ENCODE assay signal across 23 cellular contexts in the genomic region with DNA sequence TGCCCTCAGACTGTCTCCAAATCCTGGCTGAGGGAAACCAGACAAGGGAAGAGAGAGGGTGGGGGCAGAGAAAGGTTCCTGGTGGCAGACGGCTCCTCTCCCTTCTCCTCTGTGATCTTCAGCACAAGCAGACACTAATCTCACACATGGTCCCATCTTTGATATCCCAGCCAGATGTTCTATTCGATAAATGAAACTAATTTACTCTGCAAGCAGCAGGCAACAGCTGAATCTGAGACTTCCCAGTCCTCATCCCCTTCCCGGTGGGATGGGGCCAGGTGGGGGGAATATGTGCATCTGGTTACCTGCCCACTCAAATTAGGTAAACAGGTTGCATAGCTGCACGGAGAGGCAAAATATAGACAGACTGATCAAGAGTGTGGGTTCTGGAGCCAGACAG.
DNase-seq lines count a peak whose midpoint lies in the region; ATAC-seq, FAIRE-seq and TF ChIP-seq lines count a peak whose summit lies in the region.
"Had no signal": no experiment of that assay in that cellular context is flagged by ENCODE, and none has a peak within 500 bp of the region (broad histone marks: within the 10 kb centered on the region; RNA-seq: fewer than 3 reads in every experiment).

No MANE protein-coding gene starts in this region.

- intact Hi-C loops in spleen (cut with DNase I; ENCODE audit: low total_unique reads), result no loop called here
- intact Hi-C loops in body of pancreas (cut with DNase I), result no loop called here

- 73 to 87% (median 82%) methylated on average over 4 of the region's 4 CpGs for WGBS in spleen, 5 donors
- WGBS in body of pancreas, 2 donors, result 60 to 78% methylated on average over 4 of the region's 4 CpGs

- H3K9me3 Mint-ChIP-seq in astrocyte (ENCODE audit: unreplicated experiment), result peaks cover 3% of the 10 kb centered on the region
- H3K9me3 Mint-ChIP-seq: CD4-positive, alpha-beta T cell; HFFc6 had no signal

- H3K9me3 ChIP-seq in astrocyte (ENCODE audit: insufficient read depth, low read depth, low read length) (no peaks in the 10 kb centered on the region), spleen (peaks cover 0 to 3% (median 0%) of the 10 kb centered on the region in 8 donors), body of pancreas (no peaks in the 10 kb centered on the region)
- H3K9me3 ChIP-seq: A549 had no signal

- DNase-seq in DMS 273 (lab: John Stamatoyannopoulos, UW; ENCODE audit: unreplicated experiment) (peak; percentile 49), DMS 273 treated with DMSO at 0.1 percent for 48 hours (lab: John Stamatoyannopoulos, UW) (no peak), NCI-H82 treated with DMSO at 0.1 percent for 48 hours (lab: John Stamatoyannopoulos, UW; ENCODE audit: unreplicated experiment) (peak; percentile 48), astrocyte (ENCODE audit: low read depth) (no peak), spleen (peak; percentile 2), body of pancreas (no peak), hippocampal formation (lab: John Stamatoyannopoulos, UW) (no peak), ureter (ENCODE audit: low spot score) (no peak)
- DNase-seq: AML-193; Caco-2; CD4-positive, alpha-beta T cell; DMS79 treated with DMSO at 0.1 percent for 48 hours; GF-D8; GOT3; H7; HFFc6 had no signal

- peaks cover 37% of the 10 kb centered on the region for H3K4me1 Mint-ChIP-seq in astrocyte (ENCODE audit: low read depth, unreplicated experiment)

- no peaks in the 10 kb centered on the region for H4K20me1 ChIP-seq in astrocyte (ENCODE audit: insufficient read depth, low read length)

- H3K27ac ChIP-seq in astrocyte (ENCODE audit: low read depth, low read length) (no peak overlapping the region), spleen (no peak overlapping the region), body of pancreas (no peak overlapping the region)
- H3K27ac ChIP-seq: 22Rv1, A549, C4-2B, HL-60 had no signal

- H3K4me2 ChIP-seq in astrocyte (ENCODE audit: low read length), result no peak overlapping the region
- H3K4me2 ChIP-seq: A549 had no signal

- H3K4me3 ChIP-seq in astrocyte (ENCODE audit: insufficient read depth, low read depth, low read length), result no peak overlapping the region
- H3K4me3 ChIP-seq in spleen, result no peak overlapping the region
- no peak overlapping the region for H3K4me3 ChIP-seq in body of pancreas
- H3K4me3 ChIP-seq: A549 had no signal

- H3K36me3 Mint-ChIP-seq in astrocyte (ENCODE audit: low read depth, unreplicated experiment), result peaks cover 12% of the 10 kb centered on the region

- no peaks in the 10 kb centered on the region for H3K36me3 ChIP-seq in astrocyte (ENCODE audit: insufficient read depth, low read length)
- H3K36me3 ChIP-seq in spleen, result no peaks in the 10 kb centered on the region
- no peaks in the 10 kb centered on the region for H3K36me3 ChIP-seq in body of pancreas (replicated peaks in 1 of 2; ENCODE audit: insufficient read depth in 1 of 2, low read depth in 2 of 2)

- H3K4me3 Mint-ChIP-seq in astrocyte (ENCODE audit: unreplicated experiment), result no peak overlapping the region
- H3K4me3 Mint-ChIP-seq: CD4-positive, alpha-beta T cell; HFFc6 had no signal

- no peak for FAIRE-seq in astrocyte (lab: Jason Lieb, UNC)
- FAIRE-seq: A549, D721Med, HTR-8/SVneo had no signal

- H3K4me1 ChIP-seq in astrocyte (ENCODE audit: insufficient read depth, low read length) (peaks cover 10% of the 10 kb centered on the region), spleen (no peaks in the 10 kb centered on the region), body of pancreas (no peaks in the 10 kb centered on the region)
- H3K4me1 ChIP-seq: A549 had no signal

- no peak for ATAC-seq in body of pancreas
- ATAC-seq: A549, HCT116 had no signal

- peaks cover 2% of the 10 kb centered on the region for H3K27me3 Mint-ChIP-seq in astrocyte (ENCODE audit: low read depth, unreplicated experiment)
- H3K27me3 Mint-ChIP-seq: CD4-positive, alpha-beta T cell had no signal

- H3K79me2 ChIP-seq in astrocyte (ENCODE audit: insufficient read depth, low read length), result no peaks in the 10 kb centered on the region

- no peak overlapping the region for H3K9ac ChIP-seq in astrocyte (ENCODE audit: low read length)

- H3K27me3 ChIP-seq in astrocyte (ENCODE audit: insufficient read depth, low read length) (no peaks in the 10 kb centered on the region), spleen (replicated peaks in 1 of 7) (peaks cover 0 to 7% (median 0%) of the 10 kb centered on the region in 7 donors), body of pancreas (no peaks in the 10 kb centered on the region)

- H2AFZ ChIP-seq in astrocyte (ENCODE audit: low read depth, low read length), result no peak overlapping the region

- no peak for TF ChIP-seq POLR2A in spleen (IDR thresholded peaks at IDR 0.05)
- TF ChIP-seq POLR2A in body of pancreas (IDR thresholded peaks at IDR 0.05), result no peak

- peak overlapping the region; percentile 62 for H3K27ac Mint-ChIP-seq in astrocyte (ENCODE audit: unreplicated experiment)
- H3K27ac Mint-ChIP-seq: CD4-positive, alpha-beta T cell; HFFc6 had no signal

- no peak for TF ChIP-seq CTCF in astrocyte (IDR thresholded peaks at IDR 0.05; ENCODE audit: insufficient read depth, low read depth, low read length)
- TF ChIP-seq CTCF in spleen (IDR thresholded peaks at IDR 0.05 in 8 of 11, conservative IDR thresholded peaks at IDR 0.05 in 3 of 11), result no peak
- no peak for TF ChIP-seq CTCF in body of pancreas (IDR thresholded peaks at IDR 0.05)

Comparison
In these comparisons a context has a peak if more than half of its experiments do, and no peak if none do; other contexts are left out.
1. DNase-seq: peak in DMS 273 (single experiment), NCI-H82 treated with DMSO at 0.1 percent for 48 hours (single experiment) and spleen (single experiment); none in DMS 273 treated with DMSO at 0.1 percent for 48 hours (single experiment), astrocyte (single experiment), body of pancreas (0 of 4), hippocampal formation (0 of 2) and ureter (single experiment).